ENCODE assay signal across 9 cellular contexts in genomic region chr2:177190941-177191340, GRCh38.
"Had no signal": no experiment of that assay in that cellular context is flagged by ENCODE, and none has a peak within 500 bp of the region (broad histone marks: within the 10 kb centered on the region; RNA-seq: fewer than 3 reads in every experiment).

No MANE protein-coding gene starts in this region.

- H2AFZ ChIP-seq: GM23248 had no signal

- H3K4me3 ChIP-seq: GM23248, HAP-1 had no signal

- ATAC-seq: HCT116 had no signal

- H3K9ac ChIP-seq: GM23248, KMS-11 had no signal

- H3K27ac ChIP-seq: GM23248, HL-60, KMS-11 had no signal

- H3K4me2 ChIP-seq: KMS-11 had no signal

- DNase-seq: GM23248, GOT3, H7, IMR-90, KBM-7 had no signal

- H3K36me3 ChIP-seq: HAP-1 had no signal

- H3K9me3 ChIP-seq: HAP-1 had no signal

- H3K4me1 ChIP-seq: HAP-1 had no signal
